ENCODE assay signal across 19 cellular contexts in genomic region chr10:121418126-121418777, GRCh38.
DNase-seq lines count a peak whose midpoint lies in the region; ATAC-seq, FAIRE-seq and TF ChIP-seq lines count a peak whose summit lies in the region.
"Had no signal": no experiment of that assay in that cellular context is flagged by ENCODE, and none has a peak within 500 bp of the region (broad histone marks: within the 10 kb centered on the region; RNA-seq: fewer than 3 reads in every experiment).

No MANE protein-coding gene starts in this region.

- TF ChIP-seq POLR2A in NB4 (IDR thresholded peaks at IDR 0.05; ENCODE audit: extremely low read depth, insufficient read length), result no peak

- no peaks in the 10 kb centered on the region for H3K36me3 ChIP-seq in bronchial epithelial cell (ENCODE audit: control insufficient read depth, insufficient read depth, low read length)
- H3K36me3 ChIP-seq: thoracic aorta had no signal

- peak; percentile 15 for DNase-seq in ACHN
- DNase-seq in NB4 (ENCODE audit: low read depth), result peak; percentile 6
- peak; percentile 95 for DNase-seq in bronchial epithelial cell (ENCODE audit: low read depth)
- no peak for DNase-seq in left colon
- DNase-seq in HUDEP-2 (lab: John Stamatoyannopoulos, UW; ENCODE audit: unreplicated experiment in 76 of 76), result no peak
- DNase-seq in germinal center (ENCODE audit: low spot score), result no peak
- no peak for DNase-seq in NCI-H2227 (lab: John Stamatoyannopoulos, UW; ENCODE audit: unreplicated experiment)
- DNase-seq in putamen (ENCODE audit: low spot score), result no peak
- DNase-seq: activated CD4-positive, alpha-beta T cell treated with anti-CD3 and anti-CD28 coated beads for 4 hours; activated effector memory CD4-positive, alpha-beta T cell treated with Interleukin-2 at 50 U/mL for 16 hours; effector memory CD8-positive, alpha-beta T cell; left cardiac atrium; midbrain; NCI-H1092 treated with DMSO at 0.1 percent for 48 hours; NCI-H526 had no signal

- in situ Hi-C loops in ACHN (cut with HindIII; ENCODE audit: low pct_ligation_motif_present, low pct_unique_long_range_greater_than_20kb, low sequenced_read_pairs), result no loop called here

- intact Hi-C loops in left colon (cut with DNase I, micrococcal nuclease), result no loop called here

- no peak for FAIRE-seq in bronchial epithelial cell (lab: Jason Lieb, UNC)
- FAIRE-seq: GM18507 had no signal

- H3K4me3 ChIP-seq in NB4 (ENCODE audit: low read depth, low read length) (no peak overlapping the region), bronchial epithelial cell (ENCODE audit: low read depth, low read length) (no peak overlapping the region)
- H3K4me3 ChIP-seq: GM23338, thoracic aorta had no signal

- TF ChIP-seq CTCF in NB4 (IDR thresholded peaks at IDR 0.05; ENCODE audit: low read depth, low read length) (no peak), bronchial epithelial cell (IDR thresholded peaks at IDR 0.05; ENCODE audit: insufficient read depth, low read length, severe bottlenecking) (no peak)

- H3K27me3 ChIP-seq in bronchial epithelial cell (ENCODE audit: control insufficient read depth, insufficient read depth, low read length), result no peaks in the 10 kb centered on the region

- ATAC-seq in left colon, result peak; percentile 82
- ATAC-seq: effector memory CD8-positive, alpha-beta T cell; GM23338; stimulated activated effector memory CD8-positive, alpha-beta T cell treated with anti-CD3 and anti-CD28 coated beads, Interleukin-12 subunit alpha, Interleukin-12 subunit beta, amount 100 ng/mL, for 72 hours had no signal

Comparison
In these comparisons a context has a peak if more than half of its experiments do, and no peak if none do; other contexts are left out.
1. DNase-seq: peak in ACHN (single experiment), NB4 (single experiment) and bronchial epithelial cell (single experiment); none in left colon (0 of 2), HUDEP-2 (0 of 76), germinal center (single experiment), NCI-H2227 (single experiment) and putamen (single experiment).